18 cellular contexts compared by ENCODE assay signal in genomic region chr11:16043617-16044016, GRCh38.
"Had no signal": no experiment of that assay in that cellular context is flagged by ENCODE, and none has a peak within 500 bp of the region (broad histone marks: within the 10 kb centered on the region; RNA-seq: fewer than 3 reads in every experiment).

No MANE protein-coding gene starts in this region.

- H3K4me1 Mint-ChIP-seq: naive thymus-derived CD4-positive, alpha-beta T cell; stimulated activated effector memory CD8-positive, alpha-beta T cell treated with anti-CD3 and anti-CD28 coated beads, Interleukin-12 subunit alpha, Interleukin-12 subunit beta, amount 100 ng/mL, for 72 hours had no signal

- H3K9me3 ChIP-seq: left lung, right lobe of liver, suprapubic skin, thyroid gland had no signal

- H3K4me1 ChIP-seq: left lung, right lobe of liver, suprapubic skin, thyroid gland had no signal

- H3K27ac ChIP-seq: coronary artery, foreskin keratinocyte, left lung, right lobe of liver, suprapubic skin, thyroid gland had no signal

- H3K36me3 Mint-ChIP-seq: naive thymus-derived CD4-positive, alpha-beta T cell; stimulated activated effector memory CD8-positive, alpha-beta T cell treated with anti-CD3 and anti-CD28 coated beads, Interleukin-12 subunit alpha, Interleukin-12 subunit beta, amount 100 ng/mL, for 72 hours had no signal

- DNase-seq: effector CD4-positive, alpha-beta T cell; endodermal cell; erythroblast; foreskin keratinocyte; left lung; naive thymus-derived CD4-positive, alpha-beta T cell; nephron progenitor cell; posterior cingulate gyrus; right lobe of liver; stimulated activated CD4-positive, alpha-beta T cell treated with anti-CD3 and anti-CD28 coated beads, Interleukin-4, amount 100 ng/mL, for 1 hour; stimulated activated CD8-positive, alpha-beta memory T cell treated with anti-CD3 and anti-CD28 coated beads, Interleukin-4, amount 100 ng/mL, for 48 hours; stimulated activated naive CD8-positive, alpha-beta T cell treated with anti-CD3 and anti-CD28 coated beads, Interleukin-15, Interleukin-2, amounts not matched to agents 100 U/mL and 50 U/mL, for 24 hours; thyroid gland had no signal

- H3K9me3 Mint-ChIP-seq: endodermal cell, nephron progenitor cell, type B pancreatic cell had no signal

- H3K4me3 ChIP-seq: coronary artery, left lung, lung, right lobe of liver, suprapubic skin, thyroid gland had no signal

- H3K4me3 Mint-ChIP-seq: endodermal cell; naive thymus-derived CD4-positive, alpha-beta T cell; nephron progenitor cell; stimulated activated effector memory CD8-positive, alpha-beta T cell treated with anti-CD3 and anti-CD28 coated beads, Interleukin-12 subunit alpha, Interleukin-12 subunit beta, amount 100 ng/mL, for 72 hours; type B pancreatic cell had no signal

- H3K27ac Mint-ChIP-seq: endodermal cell; naive thymus-derived CD4-positive, alpha-beta T cell; nephron progenitor cell; stimulated activated effector memory CD8-positive, alpha-beta T cell treated with anti-CD3 and anti-CD28 coated beads, Interleukin-12 subunit alpha, Interleukin-12 subunit beta, amount 100 ng/mL, for 72 hours; type B pancreatic cell had no signal

- ATAC-seq: foreskin keratinocyte; left lung; naive thymus-derived CD4-positive, alpha-beta T cell; right lobe of liver; stimulated activated effector memory CD8-positive, alpha-beta T cell treated with anti-CD3 and anti-CD28 coated beads, Interleukin-12 subunit alpha, Interleukin-12 subunit beta, amount 100 ng/mL, for 72 hours; stimulated activated naive CD8-positive, alpha-beta T cell treated with anti-CD3 and anti-CD28 coated beads, Interleukin-15, Interleukin-2, amounts not matched to agents 100 U/mL and 50 U/mL, for 24 hours had no signal

- H3K36me3 ChIP-seq: left lung, suprapubic skin, thyroid gland had no signal

- H3K27me3 ChIP-seq: foreskin keratinocyte, left lung, right lobe of liver, suprapubic skin, thyroid gland had no signal

- H3K27me3 Mint-ChIP-seq: naive thymus-derived CD4-positive, alpha-beta T cell; type B pancreatic cell had no signal
